ENCODE assay signal across 8 cellular contexts in the genomic region with DNA sequence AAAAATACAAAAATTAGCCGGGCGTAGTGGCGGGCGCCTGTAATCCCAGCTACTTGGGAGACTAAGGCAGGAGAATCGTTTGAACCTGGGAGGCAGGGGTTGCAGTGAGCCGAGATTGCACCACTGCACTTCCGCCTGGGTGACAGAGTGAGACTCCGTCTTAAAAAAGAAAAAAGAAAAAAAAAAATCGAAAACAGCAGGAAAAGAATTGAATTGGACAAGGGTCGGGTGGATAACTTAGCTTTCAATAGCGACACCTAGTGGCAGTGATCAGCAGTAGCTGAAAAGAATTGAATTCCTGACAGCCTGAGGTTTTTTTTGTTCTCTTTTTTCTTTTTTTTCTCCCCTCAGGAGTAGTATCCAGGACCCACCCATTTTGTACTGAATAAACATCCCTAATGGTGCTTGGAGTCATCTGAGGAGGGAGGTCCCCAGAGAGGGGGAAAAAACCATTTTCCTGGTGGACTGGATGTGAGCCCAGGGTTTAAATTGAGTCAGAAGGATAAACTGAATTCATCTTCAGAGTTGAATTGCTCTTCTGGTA. TPM values are rescaled to one million over a fixed set of nuclear protein-coding genes. Genes with fewer than 3 reads are reported as not detected.
A peak's percentile ranks its signal among the peaks of the same experiment; 100 is the strongest.
DNase-seq lines count a peak whose midpoint lies in the region; ATAC-seq and TF ChIP-seq lines count a peak whose summit lies in the region.

No MANE protein-coding gene starts in this region.

- no peak overlapping the region for H3K4me3 ChIP-seq in H7 (ENCODE audit: insufficient read depth, low read depth, low read length)
- H3K4me3 ChIP-seq in WI38 (ENCODE audit: low read depth, low read length), result peak overlapping the region; percentile 16; the same call in 1 of the 2 replicates

- H3K36me3 ChIP-seq in H7 (replicated peaks; ENCODE audit: control insufficient read depth, insufficient read depth, low read length), result no peaks in the 10 kb centered on the region

- peak; percentile 57 for TF ChIP-seq CTCF in WI38 (IDR thresholded peaks at IDR 0.05; ENCODE audit: low read depth, low read length)

- H3K9me3 Mint-ChIP-seq in memory B cell, result no peaks in the 10 kb centered on the region
- no peaks in the 10 kb centered on the region for H3K9me3 Mint-ChIP-seq in stimulated activated memory B cell treated with anti-CD40 and anti-IgM and Interleukin-4, amounts not matched to agents 10 μg/mL and 1 μg/mL and 100 μg/mL, for 72 hours

- ATAC-seq in memory B cell (ENCODE audit: low read depth) (peak; percentile 58), GM21367 (IDR thresholded peaks at IDR 0.05; ENCODE audit: unreplicated experiment) (no peak)
- peak; percentile 50 for ATAC-seq in stimulated activated memory B cell treated with anti-CD40 and anti-IgM and Interleukin-4, amounts not matched to agents 10 μg/mL and 1 μg/mL and 100 μg/mL, for 72 hours

- no peak overlapping the region for H3K27ac Mint-ChIP-seq in memory B cell
- no peak overlapping the region for H3K27ac Mint-ChIP-seq in stimulated activated memory B cell treated with anti-CD40 and anti-IgM and Interleukin-4, amounts not matched to agents 10 μg/mL and 1 μg/mL and 100 μg/mL, for 72 hours

- H3K4me3 Mint-ChIP-seq in memory B cell, result peak overlapping the region; percentile 33
- H3K4me3 Mint-ChIP-seq in stimulated activated memory B cell treated with anti-CD40 and anti-IgM and Interleukin-4, amounts not matched to agents 10 μg/mL and 1 μg/mL and 100 μg/mL, for 72 hours, result peak overlapping the region; percentile 69

- DNase-seq in CD1c-positive myeloid dendritic cell (ENCODE audit: extremely low spot score) (peak; percentile 76), H7 (peak; percentile 79), NCI-H2227 (lab: John Stamatoyannopoulos, UW; ENCODE audit: unreplicated experiment) (peak; percentile 74), memory B cell (ENCODE audit: low spot score in 2 of 2) (peak; percentile 40 to 63)
- peak; percentile 11 for DNase-seq in effector CD8-positive, alpha-beta T cell (lab: John Stamatoyannopoulos, UW)

- H3K27me3 Mint-ChIP-seq in memory B cell, result no peaks in the 10 kb centered on the region
- H3K27me3 Mint-ChIP-seq in stimulated activated memory B cell treated with anti-CD40 and anti-IgM and Interleukin-4, amounts not matched to agents 10 μg/mL and 1 μg/mL and 100 μg/mL, for 72 hours, result no peaks in the 10 kb centered on the region

- H3K36me3 Mint-ChIP-seq in memory B cell, result no peaks in the 10 kb centered on the region
- H3K36me3 Mint-ChIP-seq in stimulated activated memory B cell treated with anti-CD40 and anti-IgM and Interleukin-4, amounts not matched to agents 10 μg/mL and 1 μg/mL and 100 μg/mL, for 72 hours, result no peaks in the 10 kb centered on the region

- H3K4me1 Mint-ChIP-seq in memory B cell, result peaks cover 6% of the 10 kb centered on the region
- H3K4me1 Mint-ChIP-seq in stimulated activated memory B cell treated with anti-CD40 and anti-IgM and Interleukin-4, amounts not matched to agents 10 μg/mL and 1 μg/mL and 100 μg/mL, for 72 hours, result peaks cover 8% of the 10 kb centered on the region

- H3K27me3 ChIP-seq in H7 (ENCODE audit: control insufficient read depth, insufficient read depth, low read length), result no peaks in the 10 kb centered on the region

RNA-seq across cellular contexts. Expression of gene CYCS, which starts 55.1 kb away (rescaled TPM):
- 115 and 121 TPM in 2 replicates for total RNA-seq in H7 (2014; rRNA removed; shearing (Covaris generic))

Comparison
In these comparisons a context has a peak if more than half of its experiments do, and no peak if none do; other contexts are left out.
1. DNase-seq: peak in every context shown above with its lines; median percentile 79 in H7; 76 in CD1c-positive myeloid dendritic cell; 74 in NCI-H2227; 52 in memory B cell; 11 in effector CD8-positive, alpha-beta T cell.